In the genomic region with DNA sequence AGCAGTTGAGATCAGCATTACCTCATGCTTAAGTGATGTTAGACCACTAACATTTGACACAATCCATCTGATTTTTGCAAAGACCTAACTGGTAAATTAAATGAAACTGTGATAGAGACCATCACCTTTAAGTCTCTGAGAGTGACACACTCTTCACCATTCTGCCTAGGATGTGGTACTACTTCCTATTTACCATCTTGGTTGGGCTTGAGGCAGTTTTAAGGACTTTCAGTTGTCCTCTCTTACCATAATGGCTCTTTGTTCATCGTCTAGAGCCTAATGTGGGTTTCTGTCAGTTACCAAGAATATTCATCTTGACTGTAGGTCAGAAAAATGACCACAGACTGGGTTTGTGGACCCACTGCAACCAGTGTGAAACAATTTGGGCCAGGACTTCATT, we compare ENCODE assay signal across 5 cellular contexts.
"Had no signal": no experiment of that assay in that cellular context is flagged by ENCODE, and none has a peak within 500 bp of the region (broad histone marks: within the 10 kb centered on the region; RNA-seq: fewer than 3 reads in every experiment).

No MANE protein-coding gene starts in this region.

- H3K4me3 ChIP-seq: K562 had no signal

- DNase-seq: IMR-90, KBM-7 had no signal

- H3K27ac ChIP-seq: HL-60 had no signal

- ATAC-seq: HepG2, K562 had no signal
